Comparison of ENCODE assay signal across 8 cellular contexts in genomic region chr12:27145725-27146124, GRCh38.
DNase-seq lines count a peak whose midpoint lies in the region; ATAC-seq and TF ChIP-seq lines count a peak whose summit lies in the region.
"Not testable (repeated sequence)": the region's sequence is repeated elsewhere in the genome, so short reads cannot be mapped to it uniquely, and the experiment has no call there.

No MANE protein-coding gene starts in this region.

- peak; percentile 60 for ATAC-seq in GM18861 (IDR thresholded peaks at IDR 0.05; ENCODE audit: unreplicated experiment)
- peak; percentile 67 for ATAC-seq in GM19395 (IDR thresholded peaks at IDR 0.05; ENCODE audit: unreplicated experiment)
- peak; percentile 65 for ATAC-seq in GM21576 (IDR thresholded peaks at IDR 0.05; ENCODE audit: unreplicated experiment)
- ATAC-seq in HG02763 (IDR thresholded peaks at IDR 0.05; ENCODE audit: unreplicated experiment) = peak; percentile 51
- peak; percentile 63 for ATAC-seq in HG03108 (IDR thresholded peaks at IDR 0.05; ENCODE audit: unreplicated experiment)
- peak; percentile 51 for ATAC-seq in HG03520 (IDR thresholded peaks at IDR 0.05; ENCODE audit: unreplicated experiment)
- peak; percentile 50 for ATAC-seq in activated CD8-positive, alpha-beta T cell treated with anti-CD3 and anti-CD28 coated beads, Interleukin-2, amount 10 ng/mL, durations not matched to agents 7 days and 5 days

- H3K4me3 Mint-ChIP-seq in activated CD8-positive, alpha-beta T cell treated with anti-CD3 and anti-CD28 coated beads, Interleukin-2, amount 10 ng/mL, durations not matched to agents 7 days and 5 days = not testable (repeated sequence)

- H3K36me3 Mint-ChIP-seq in activated CD8-positive, alpha-beta T cell treated with anti-CD3 and anti-CD28 coated beads, Interleukin-2, amount 10 ng/mL, durations not matched to agents 7 days and 5 days (ENCODE audit: low read depth) = not testable (repeated sequence)

- not testable (repeated sequence) for H3K4me3 ChIP-seq in GM12865 (ENCODE audit: low read depth, low read length)

- peak; percentile 35 for DNase-seq in GM12865 (ENCODE audit: low read depth)
- not testable (repeated sequence) for DNase-seq in activated CD8-positive, alpha-beta T cell treated with anti-CD3 and anti-CD28 coated beads, Interleukin-2, amount 10 ng/mL, durations not matched to agents 7 days and 5 days

- H3K27ac Mint-ChIP-seq in activated CD8-positive, alpha-beta T cell treated with anti-CD3 and anti-CD28 coated beads, Interleukin-2, amount 10 ng/mL, durations not matched to agents 7 days and 5 days = not testable (repeated sequence)

- CTCF ChIA-PET in activated CD8-positive, alpha-beta T cell treated with anti-CD3 and anti-CD28 coated beads, Interleukin-2, amount 10 ng/mL, durations not matched to agents 7 days and 5 days (lab: Charles Lee) = not testable (repeated sequence)

- TF ChIP-seq CTCF in GM12865 (IDR thresholded peaks at IDR 0.05; ENCODE audit: insufficient read depth, low read depth, low read length, missing control alignments) = not testable (repeated sequence)

- POLR2A ChIA-PET in activated CD8-positive, alpha-beta T cell treated with anti-CD3 and anti-CD28 coated beads, Interleukin-2, amount 10 ng/mL, durations not matched to agents 7 days and 5 days (lab: Charles Lee) = not testable (repeated sequence)

- not testable (repeated sequence) for H3K27me3 Mint-ChIP-seq in activated CD8-positive, alpha-beta T cell treated with anti-CD3 and anti-CD28 coated beads, Interleukin-2, amount 10 ng/mL, durations not matched to agents 7 days and 5 days (ENCODE audit: low read depth)

- H3K4me1 Mint-ChIP-seq in activated CD8-positive, alpha-beta T cell treated with anti-CD3 and anti-CD28 coated beads, Interleukin-2, amount 10 ng/mL, durations not matched to agents 7 days and 5 days (ENCODE audit: low read depth) = peaks cover 52% of the 10 kb centered on the region

- H3K9me3 Mint-ChIP-seq in activated CD8-positive, alpha-beta T cell treated with anti-CD3 and anti-CD28 coated beads, Interleukin-2, amount 10 ng/mL, durations not matched to agents 7 days and 5 days (ENCODE audit: insufficient read depth) = not testable (repeated sequence)
